Comparison of ENCODE assay signal across 14 cellular contexts in genomic region chr5:45748511-45748910, GRCh38. TPM values are rescaled to one million over a fixed set of nuclear protein-coding genes. Genes with fewer than 3 reads are reported as not detected.
"Had no signal": no experiment of that assay in that cellular context is flagged by ENCODE, and none has a peak within 500 bp of the region (broad histone marks: within the 10 kb centered on the region; RNA-seq: fewer than 3 reads in every experiment).

No MANE protein-coding gene starts in this region.

RNA-seq across cellular contexts. Expression of gene HCN1, which starts 52.3 kb away (rescaled TPM):
- total RNA-seq: activated B cell treated with CpG ODN at 0.5 μM for 24 hours; activated CD4-positive, alpha-beta memory T cell treated with anti-CD3 and anti-CD28 coated beads for 36 hours; activated CD4-positive, alpha-beta T cell treated with anti-CD3 and anti-CD28 coated beads, Interleukin-2, amount 10 ng/mL, durations not matched to agents 24 days and 14 days; activated CD8-positive, alpha-beta memory T cell treated with anti-CD3 and anti-CD28 coated beads for 36 hours; activated CD8-positive, alpha-beta T cell treated with anti-CD3 and anti-CD28 coated beads for 36 hours; activated naive CD4-positive, alpha-beta T cell treated with anti-CD3 and anti-CD28 coated beads for 36 hours; activated naive CD4-positive, alpha-beta T cell treated with anti-CD3 and anti-CD28 coated beads, Interleukin-2, amount 50 U/mL, for 72 hours; activated naive CD8-positive, alpha-beta T cell treated with anti-CD3 and anti-CD28 coated beads for 36 hours; activated T-cell treated with anti-CD3 and anti-CD28 coated beads, Interleukin-2, amount 50 U/mL, for 4 hours; activated T-cell treated with anti-CD3 and anti-CD28 coated beads, Interleukin-2, amount 50 U/mL, for 72 hours; activated T-helper 1 cell treated with anti-CD3 and anti-CD28 coated beads, Interleukin-12 subunit alpha, Interleukin-12 subunit beta, Interleukin-2, Interleukin-4 antibody, amounts not matched to agents 30 ng/mL and 10 ng/mL and 1 ng/mL, durations not matched to agents 14 hours and 24 hours and 36 hours; activated T-helper 17 cell treated with anti-CD3 and anti-CD28 coated beads, Interleukin-2, amount 50 U/mL, for 72 hours; cardiac septum; T-helper 2 cell treated with Interferon-gamma antibody and Interleukin-4, amounts not matched to agents 100 ng/mL and 5 ng/mL, for 36 hours had no signal
